In genomic region chr4:129095811-129096454, GRCh38 we compare ENCODE assay signal across 8 cellular contexts. TPM values are rescaled to one million over a fixed set of nuclear protein-coding genes. Genes with fewer than 3 reads are reported as not detected.
DNase-seq lines count a peak whose midpoint lies in the region; ATAC-seq and TF ChIP-seq lines count a peak whose summit lies in the region.

C4orf33 (plus strand) TSS chr4:129096152; CDS start chr4:129102611, 6,459 bp downstream.

- no peaks in the 10 kb centered on the region for H3K27me3 ChIP-seq in foreskin keratinocyte
- no peaks in the 10 kb centered on the region for H3K27me3 ChIP-seq in neuronal stem cell (ENCODE audit: control insufficient read depth in 3 of 3, insufficient read depth in 3 of 3, low read depth in 1 of 3, low read length in 3 of 3)

- no peak within 1 kb of the TSS for H2BK12ac ChIP-seq in neuronal stem cell (ENCODE audit: low read length)

- H4K8ac ChIP-seq in neuronal stem cell (ENCODE audit: low read depth, low read length) = no peak within 1 kb of the TSS

- in situ Hi-C loops in Caki2 (cut with HindIII; ENCODE audit: low pct_unique_long_range_greater_than_20kb, low sequenced_read_pairs) = no loop called here

- H2BK120ac ChIP-seq in neuronal stem cell (ENCODE audit: low read depth, low read length) = no peak within 1 kb of the TSS

- ATAC-seq in foreskin keratinocyte = peak; percentile 63

- H3K18ac ChIP-seq in neuronal stem cell (ENCODE audit: low read length) = no peak within 1 kb of the TSS

- peaks cover 16% of the 10 kb centered on the region for H3K4me1 ChIP-seq in foreskin keratinocyte
- peaks cover 0 to 3% of the 10 kb centered on the region in 2 donors for H3K4me1 ChIP-seq in neuronal stem cell (ENCODE audit: control insufficient read depth in 2 of 2, insufficient read depth in 1 of 2, low read depth in 1 of 2, low read length in 2 of 2)

- peak within 1 kb of the TSS; percentile 55 to 79 for H3K4me3 ChIP-seq in neuronal stem cell (ENCODE audit: low read length in 2 of 2)

- H3K14ac ChIP-seq in neuronal stem cell (ENCODE audit: low read length) = no peak within 1 kb of the TSS

- H3K79me1 ChIP-seq in neuronal stem cell (ENCODE audit: low read depth, low read length) = no peaks in the 10 kb centered on the region

- no peaks in the 10 kb centered on the region for H3K9me3 ChIP-seq in neuronal stem cell (replicated peaks in 1 of 2; ENCODE audit: control insufficient read depth in 2 of 2, insufficient read depth in 1 of 2, low read depth in 1 of 2, low read length in 2 of 2)

- no peak within 1 kb of the TSS for H2BK15ac ChIP-seq in neuronal stem cell (ENCODE audit: low read length)

- H3K23ac ChIP-seq in neuronal stem cell (ENCODE audit: low read depth, low read length, poor library complexity) = no peak within 1 kb of the TSS

- no peak within 1 kb of the TSS for H2BK5ac ChIP-seq in neuronal stem cell (ENCODE audit: low read length)

- H3K36me3 ChIP-seq in neuronal stem cell (replicated peaks in 1 of 2; ENCODE audit: control insufficient read depth in 2 of 2, insufficient read depth in 2 of 2, low read length in 2 of 2) = no peaks in the 10 kb centered on the region

- no peak within 1 kb of the TSS for H4K91ac ChIP-seq in neuronal stem cell (ENCODE audit: low read depth, low read length, poor library complexity)

- TF ChIP-seq CTCF in GM20000 (IDR thresholded peaks at IDR 0.05; ENCODE audit: extremely low read depth, missing control alignments) = no peak
- TF ChIP-seq CTCF in foreskin keratinocyte (conservative IDR thresholded peaks at IDR 0.05) = peak; percentile 2
- no peak for TF ChIP-seq CTCF in subcutaneous adipose tissue (IDR thresholded peaks at IDR 0.05; ENCODE audit: low read depth)

- no CpG with 5 or more reads among the region's 14 CpGs for WGBS in neuronal stem cell (ENCODE audit: extremely low coverage in 2 of 2, insufficient read length in 2 of 2, insufficient replicate concordance in 1 of 2), 2 donors

- DNase-seq in Caki2 (ENCODE audit: low read depth) (peak; percentile 84), GM20000 (ENCODE audit: low spot score) (peak; percentile 74), HS-5 (ENCODE audit: low read depth) (peak; percentile 41), SHP77 (lab: John Stamatoyannopoulos, UW) (peak; percentile 17 to 59), foreskin keratinocyte (peak; percentile 54 to 78), neuronal stem cell (ENCODE audit: low spot score) (peak; percentile 57)
- DNase-seq in activated gamma-delta T cell treated with anti-CD3 and anti-CD28 coated beads, Interleukin-2, amount 50 U/mL, for 16 hours (ENCODE audit: low read depth) = peak; percentile 60

- H3K4me2 ChIP-seq in neuronal stem cell (ENCODE audit: insufficient read depth, low read length, poor library complexity, severe bottlenecking) = peak within 1 kb of the TSS; percentile 43

- H3K4ac ChIP-seq in neuronal stem cell (ENCODE audit: low read length) = no peak within 1 kb of the TSS

- H3K27ac ChIP-seq in foreskin keratinocyte (peak within 1 kb of the TSS; percentile 87), neuronal stem cell (replicated peaks; ENCODE audit: low read length) (peak within 1 kb of the TSS; percentile 69)

- H2AFZ ChIP-seq in neuronal stem cell (ENCODE audit: low read length) = peak within 1 kb of the TSS; percentile 86

- no peak within 1 kb of the TSS for H2AK5ac ChIP-seq in neuronal stem cell (ENCODE audit: low read depth, low read length)

- no peak within 1 kb of the TSS for H3K9ac ChIP-seq in neuronal stem cell (ENCODE audit: low read depth, low read length, poor library complexity)

RNA-seq across cellular contexts. Expression of gene C4orf33, which starts in this region (rescaled TPM):
- total RNA-seq in Caki2 (2014; rRNA removed; shearing (Covaris generic); ENCODE audit: low replicate concordance) = 5.0 and 7.1 TPM in 2 replicates
- total RNA-seq in foreskin keratinocyte (12.4 and 13.2 TPM in 2 replicates), subcutaneous adipose tissue (10 to 100 TPM; 11.7 to 15.3 (median 13.4) TPM)
- polyA plus RNA-seq in foreskin keratinocyte = 8.7 and 9.7 TPM in 2 replicates
- polyA plus RNA-seq in neuronal stem cell (2013, experiment 1 of 2) = 5.7 TPM
- polyA plus RNA-seq in neuronal stem cell (2013, experiment 2 of 2) = 5.7 TPM

Comparison
In these comparisons a context has a peak if more than half of its experiments do, and no peak if none do; other contexts are left out.
1. Peak in every context shown above with its lines: DNase-seq, ATAC-seq, H3K4me3 ChIP-seq and H3K27ac ChIP-seq.